Comparison of ENCODE assay signal across 15 cellular contexts in the genomic region with DNA sequence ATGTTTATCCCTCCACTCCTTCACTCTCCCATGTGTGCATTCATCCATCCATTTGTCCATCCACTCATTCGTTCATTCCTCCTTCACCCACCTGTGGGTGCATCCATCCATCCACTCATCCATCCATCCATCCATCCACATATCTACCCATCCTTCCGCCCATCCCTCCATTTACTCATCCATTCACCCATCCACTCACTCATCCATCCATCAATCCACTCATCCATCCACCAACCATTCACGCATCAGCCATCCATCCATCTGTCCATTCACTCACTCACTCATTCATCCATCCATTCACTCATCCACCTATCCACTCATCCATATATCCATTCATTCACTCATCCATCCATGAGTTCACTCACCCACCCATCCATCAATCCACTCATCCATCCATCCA. TPM values are rescaled to one million over a fixed set of nuclear protein-coding genes. Genes with fewer than 3 reads are reported as not detected.
A peak's percentile ranks its signal among the peaks of the same experiment; 100 is the strongest.
DNase-seq lines count a peak whose midpoint lies in the region; ATAC-seq and TF ChIP-seq lines count a peak whose summit lies in the region.
"Had no signal": no experiment of that assay in that cellular context is flagged by ENCODE, and none has a peak within 500 bp of the region (broad histone marks: within the 10 kb centered on the region; RNA-seq: fewer than 3 reads in every experiment).

No MANE protein-coding gene starts in this region.

- intact Hi-C loops in left ventricle myocardium inferior (cut with micrococcal nuclease) = no loop called here

- no peaks in the 10 kb centered on the region for H3K79me1 ChIP-seq in trophoblast cell (ENCODE audit: low read length)

- H3K23ac ChIP-seq in trophoblast cell (ENCODE audit: low read length) = no peak overlapping the region

- H3K27me3 Mint-ChIP-seq in endothelial cell (ENCODE audit: unreplicated experiment) = peaks cover 24% of the 10 kb centered on the region

- CTCF ChIA-PET in HEK293 (lab: Yijun Ruan, JAX) (interaction anchor here (1.3 kb wide), 1 partner anchor 233 kb away, joined by 4 read pairs; no protein-coding TSS in a partner anchor), RWPE1 (lab: Yijun Ruan, JAX) (no interaction called here)

- peak overlapping the region; percentile 1 for H3K27ac Mint-ChIP-seq in endothelial cell (ENCODE audit: unreplicated experiment)
- H3K27ac Mint-ChIP-seq: B cell; CD8-positive, alpha-beta T cell had no signal

- H2AK5ac ChIP-seq in trophoblast cell (ENCODE audit: low read length) = no peak overlapping the region

- H2BK5ac ChIP-seq in trophoblast cell (ENCODE audit: low read depth, low read length, poor library complexity) = no peak overlapping the region

- no peak overlapping the region for H3K14ac ChIP-seq in trophoblast cell (ENCODE audit: low read length)

- H3K27ac ChIP-seq in HEK293 (ENCODE audit: extremely low read depth, low read depth, low read length) (no peak overlapping the region), RWPE1 (peak overlapping the region; percentile 88), trophoblast cell (ENCODE audit: low read depth, low read length) (no peak overlapping the region), left ventricle myocardium inferior (replicated peaks) (no peak overlapping the region)
- H3K27ac ChIP-seq: BLaER1 treated with 17β-estradiol and CSF1 and Interleukin-3, amounts not matched to agents 10 nM and 100 nM had no signal

- no peak overlapping the region for H3K4me2 ChIP-seq in trophoblast cell (ENCODE audit: low read length)
- H3K4me2 ChIP-seq: BLaER1 treated with 17β-estradiol and CSF1 and Interleukin-3, amounts not matched to agents 10 nM and 100 nM had no signal

- H3K4me3 Mint-ChIP-seq in endothelial cell (ENCODE audit: unreplicated experiment) = peak overlapping the region; percentile 8
- H3K4me3 Mint-ChIP-seq: B cell; CD8-positive, alpha-beta T cell; H9 had no signal

- no peak for ATAC-seq in stimulated activated naive CD8-positive, alpha-beta T cell treated with anti-CD3 and anti-CD28 coated beads, Interleukin-15, Interleukin-2, amounts not matched to agents 100 U/mL and 50 U/mL, for 24 hours
- ATAC-seq: CD8-positive, alpha-beta T cell had no signal

- no peak overlapping the region for H2BK12ac ChIP-seq in trophoblast cell (ENCODE audit: low read length)

- H4K91ac ChIP-seq in trophoblast cell (ENCODE audit: low read depth, low read length) = no peak overlapping the region

- H4K8ac ChIP-seq in trophoblast cell (ENCODE audit: low read depth, low read length) = no peak overlapping the region

- H3K4me3 ChIP-seq in HEK293 (ENCODE audit: low read depth, low read length) (no peak overlapping the region), trophoblast cell (ENCODE audit: low read depth, low read length) (peak overlapping the region; percentile 48), left ventricle myocardium inferior (no peak overlapping the region)
- H3K4me3 ChIP-seq: BLaER1 treated with 17β-estradiol and CSF1 and Interleukin-3, amounts not matched to agents 10 nM and 100 nM had no signal

- 97% methylated on average over 2 of the region's 3 CpGs for WGBS in trophoblast cell (ENCODE audit: extremely low coverage, insufficient coverage, insufficient read length)

- TF ChIP-seq CTCF in HEK293 (tag by site-specific recombination; IDR thresholded peaks at IDR 0.05) (no peak), RWPE1 (conservative IDR thresholded peaks at IDR 0.05; ENCODE audit: low read depth) (no peak), endothelial cell (IDR thresholded peaks at IDR 0.05; ENCODE audit: unreplicated experiment) (no peak), left ventricle myocardium inferior (IDR thresholded peaks at IDR 0.05; ENCODE audit: borderline replicate concordance) (no peak)

- peaks cover 6% of the 10 kb centered on the region for H3K4me1 Mint-ChIP-seq in endothelial cell (ENCODE audit: unreplicated experiment)
- H3K4me1 Mint-ChIP-seq: B cell had no signal

- H3K79me2 ChIP-seq in trophoblast cell (ENCODE audit: control insufficient read depth, insufficient read depth, low read length, poor library complexity) = no peaks in the 10 kb centered on the region

- POLR2A ChIA-PET in HEK293 (lab: Yijun Ruan, JAX) = no interaction called here
- POLR2A ChIA-PET in RWPE1 (lab: Yijun Ruan, JAX; ENCODE audit: low non-redundant PET) = no interaction called here

- no peaks in the 10 kb centered on the region for H3K4me1 ChIP-seq in HEK293 (ENCODE audit: control insufficient read depth, insufficient read depth, low read length)
- peaks cover 0 to 3% of the 10 kb centered on the region in 2 experiments for H3K4me1 ChIP-seq in trophoblast cell (ENCODE audit: control insufficient read depth in 1 of 2, insufficient read depth in 2 of 2, low read length in 2 of 2)
- no peaks in the 10 kb centered on the region for H3K4me1 ChIP-seq in left ventricle myocardium inferior

- DNase-seq in RWPE1 (ENCODE audit: low spot score) (no peak), endothelial cell (ENCODE audit: low spot score) (no peak), trophoblast cell (no peak), left ventricle myocardium inferior (no peak), KG1 (lab: John Stamatoyannopoulos, UW) (no peak)
- no peak for DNase-seq in stimulated activated naive CD8-positive, alpha-beta T cell treated with anti-CD3 and anti-CD28 coated beads, Interleukin-15, Interleukin-2, amounts not matched to agents 100 U/mL and 50 U/mL, for 24 hours
- DNase-seq: Calu3; CD8-positive, alpha-beta T cell; GF-D8; GOT3; H9; KBM-7 had no signal

- H2AFZ ChIP-seq in trophoblast cell (ENCODE audit: insufficient read depth, low read length, poor library complexity) = no peak overlapping the region

- H3K9me3 ChIP-seq in HEK293 (ENCODE audit: control insufficient read depth, insufficient read depth, low read depth, low read length) (no peaks in the 10 kb centered on the region), trophoblast cell (ENCODE audit: insufficient read depth, low read depth, low read length) (no peaks in the 10 kb centered on the region), left ventricle myocardium inferior (replicated peaks) (no peaks in the 10 kb centered on the region)
- H3K9me3 ChIP-seq: BLaER1 treated with 17β-estradiol and CSF1 and Interleukin-3, amounts not matched to agents 10 nM and 100 nM had no signal

- H3K36me3 ChIP-seq in HEK293 (ENCODE audit: control insufficient read depth in 2 of 2, insufficient read depth in 1 of 2, low read length in 2 of 2) = no peaks in the 10 kb centered on the region
- no peaks in the 10 kb centered on the region for H3K36me3 ChIP-seq in trophoblast cell (ENCODE audit: control insufficient read depth in 1 of 2, insufficient read depth in 2 of 2, low read length in 2 of 2)
- no peaks in the 10 kb centered on the region for H3K36me3 ChIP-seq in left ventricle myocardium inferior
- H3K36me3 ChIP-seq: BLaER1 treated with 17β-estradiol and CSF1 and Interleukin-3, amounts not matched to agents 10 nM and 100 nM had no signal

- H3K18ac ChIP-seq in trophoblast cell (ENCODE audit: low read length) = no peak overlapping the region

- H3K36me3 Mint-ChIP-seq in endothelial cell (ENCODE audit: low read depth, unreplicated experiment) = peaks cover 8% of the 10 kb centered on the region
- H3K36me3 Mint-ChIP-seq: CD8-positive, alpha-beta T cell had no signal

- no peak overlapping the region for H3K9ac ChIP-seq in trophoblast cell (ENCODE audit: low read length)
- H3K9ac ChIP-seq: BLaER1 treated with 17β-estradiol and CSF1 and Interleukin-3, amounts not matched to agents 10 nM and 100 nM had no signal

- no peak overlapping the region for H4K12ac ChIP-seq in trophoblast cell (ENCODE audit: low read depth, low read length)

- H3K27me3 ChIP-seq in trophoblast cell (ENCODE audit: insufficient read depth, low read length) (no peaks in the 10 kb centered on the region), left ventricle myocardium inferior (ENCODE audit: low read depth) (peaks cover 96% of the 10 kb centered on the region)

- no peaks in the 10 kb centered on the region for H3K9me3 Mint-ChIP-seq in endothelial cell (ENCODE audit: unreplicated experiment)
- H3K9me3 Mint-ChIP-seq: CD8-positive, alpha-beta T cell had no signal

- H3K4ac ChIP-seq in trophoblast cell (ENCODE audit: low read depth, low read length) = no peak overlapping the region

- no peak overlapping the region for H2BK120ac ChIP-seq in trophoblast cell (ENCODE audit: insufficient read depth, low read length, poor library complexity)

TF ChIP-seq in HEK293, 187 proteins besides CTCF, POLR2A, EP300 and RAD21:
- TF ChIP-seq ZFP69B (tag by site-specific recombination; IDR thresholded peaks at IDR 0.05) (no peak), ZNF747 (tag by site-specific recombination; IDR thresholded peaks at IDR 0.05) (peak; percentile 66; the same call in 1 of the 2 replicates)
- TF ChIP-seq, protein P1, sequence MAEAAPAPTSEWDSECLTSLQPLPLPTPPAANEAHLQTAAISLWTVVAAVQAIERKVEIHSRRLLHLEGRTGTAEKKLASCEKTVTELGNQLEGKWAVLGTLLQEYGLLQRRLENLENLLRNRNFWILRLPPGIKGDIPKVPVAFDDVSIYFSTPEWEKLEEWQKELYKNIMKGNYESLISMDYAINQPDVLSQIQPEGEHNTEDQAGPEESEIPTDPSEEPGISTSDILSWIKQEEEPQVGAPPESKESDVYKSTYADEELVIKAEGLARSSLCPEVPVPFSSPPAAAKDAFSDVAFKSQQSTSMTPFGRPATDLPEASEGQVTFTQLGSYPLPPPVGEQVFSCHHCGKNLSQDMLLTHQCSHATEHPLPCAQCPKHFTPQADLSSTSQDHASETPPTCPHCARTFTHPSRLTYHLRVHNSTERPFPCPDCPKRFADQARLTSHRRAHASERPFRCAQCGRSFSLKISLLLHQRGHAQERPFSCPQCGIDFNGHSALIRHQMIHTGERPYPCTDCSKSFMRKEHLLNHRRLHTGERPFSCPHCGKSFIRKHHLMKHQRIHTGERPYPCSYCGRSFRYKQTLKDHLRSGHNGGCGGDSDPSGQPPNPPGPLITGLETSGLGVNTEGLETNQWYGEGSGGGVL (tag by site-specific recombination; IDR thresholded peaks at IDR 0.05) = no peak

RNA-seq across cellular contexts. Expression of a gene that starts 7.3 kb away (rescaled TPM):
- total RNA-seq in endothelial cell (ENCODE audit: unreplicated experiment) = 1.1 TPM
- polyA plus RNA-seq in trophoblast cell (2013) = 1.7 and 1.9 TPM in 2 replicates
- 0.91 TPM for total RNA-seq in left ventricle myocardium inferior
